Comparison of ENCODE assay signal across 8 cellular contexts in the genomic region with DNA sequence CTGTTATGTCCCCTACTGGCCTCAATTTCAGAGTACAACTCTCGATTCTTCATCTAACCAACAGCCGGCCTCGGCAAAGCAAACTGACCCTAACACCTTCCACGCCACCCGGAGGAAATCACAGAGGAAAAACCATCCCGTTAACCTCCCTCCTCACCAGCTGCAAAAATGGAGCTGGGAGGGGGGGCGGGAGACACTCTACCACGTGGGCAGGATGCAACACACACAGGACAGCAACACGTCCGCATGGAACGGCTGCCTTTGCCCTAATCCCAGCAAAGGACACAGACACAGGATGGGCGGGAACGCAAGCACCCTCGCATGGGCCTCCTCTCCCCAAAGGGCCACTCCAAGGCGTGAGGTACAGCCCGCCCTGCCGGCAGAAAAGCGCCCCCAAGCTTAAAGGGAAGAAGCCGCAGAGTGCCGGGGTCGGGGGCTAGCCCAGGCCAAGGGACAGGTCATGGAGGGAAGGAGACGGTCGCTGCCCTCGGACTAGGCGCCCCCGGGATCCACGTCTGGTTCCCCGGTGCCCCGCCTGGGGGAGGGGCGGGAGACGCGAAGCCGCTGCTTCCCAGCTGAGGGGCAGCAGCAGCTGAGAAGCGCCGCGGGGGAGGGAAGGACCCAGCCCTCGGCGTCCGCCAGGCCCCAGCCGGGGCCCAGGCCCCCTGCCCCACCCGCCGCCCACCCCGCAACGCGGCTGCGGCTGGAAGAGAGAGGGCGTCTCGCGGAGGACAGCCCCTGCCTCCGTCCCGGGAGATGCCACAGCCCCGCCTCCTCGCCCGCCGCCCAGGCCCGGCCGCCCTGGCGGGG. TPM values are rescaled to one million over a fixed set of nuclear protein-coding genes. Genes with fewer than 3 reads are reported as not detected.
DNase-seq lines count a peak whose midpoint lies in the region; ATAC-seq and TF ChIP-seq lines count a peak whose summit lies in the region.

No MANE protein-coding gene starts in this region.

- no peaks in the 10 kb centered on the region for H3K27me3 Mint-ChIP-seq in activated naive CD8-positive, alpha-beta T cell treated with anti-CD3 and anti-CD28 coated beads for 36 hours

- peak; percentile 59 for DNase-seq in CMK (ENCODE audit: low read depth)
- DNase-seq in NCI-H774 (lab: John Stamatoyannopoulos, UW), result peak; percentile 65
- no peak for DNase-seq in activated naive CD8-positive, alpha-beta T cell treated with anti-CD3 and anti-CD28 coated beads for 36 hours
- DNase-seq in cardiac septum (ENCODE audit: low spot score), result peak; percentile 83
- peak in 2 of 5 donors; percentile 44 to 45 for DNase-seq in ovary
- no peak for DNase-seq in NOMO-1 treated with DMSO at 0.1 percent for 48 hours (lab: John Stamatoyannopoulos, UW; ENCODE audit: unreplicated experiment)

- peak overlapping the region; percentile 89 for H3K4me3 Mint-ChIP-seq in activated naive CD8-positive, alpha-beta T cell treated with anti-CD3 and anti-CD28 coated beads for 36 hours

- peak overlapping the region; percentile 90 for H3K4me3 ChIP-seq in ovary

- TF ChIP-seq POLR2A in ovary (IDR thresholded peaks at IDR 0.05), result no peak

- H3K27me3 ChIP-seq in ovary, result no peaks in the 10 kb centered on the region

- WGBS in ovary, 3 donors, result 0 to 2% (median 1%) methylated on average over 30 to 58 of the region's 58 CpGs

- TF ChIP-seq CTCF in ovary (IDR thresholded peaks at IDR 0.05), result no peak

- H3K9me3 Mint-ChIP-seq in activated naive CD8-positive, alpha-beta T cell treated with anti-CD3 and anti-CD28 coated beads for 36 hours, result no peaks in the 10 kb centered on the region

- peaks cover 4% of the 10 kb centered on the region for H3K4me1 ChIP-seq in ovary (ENCODE audit: insufficient read depth)

- TF ChIP-seq EP300 in ovary (IDR thresholded peaks at IDR 0.05), result no peak

- H3K36me3 Mint-ChIP-seq in activated naive CD8-positive, alpha-beta T cell treated with anti-CD3 and anti-CD28 coated beads for 36 hours, result peaks cover 12% of the 10 kb centered on the region

- H3K4me1 Mint-ChIP-seq in activated naive CD8-positive, alpha-beta T cell treated with anti-CD3 and anti-CD28 coated beads for 36 hours, result peaks cover 43% of the 10 kb centered on the region

- ATAC-seq in GM19025 (IDR thresholded peaks at IDR 0.05; ENCODE audit: low read depth, unreplicated experiment) (peak; percentile 62), HG03139 (IDR thresholded peaks at IDR 0.05; ENCODE audit: unreplicated experiment) (peak; percentile 32)

- no peaks in the 10 kb centered on the region for H3K36me3 ChIP-seq in ovary

- H3K27ac ChIP-seq in ovary, result peak overlapping the region; percentile 64 to 80

- no peaks in the 10 kb centered on the region for H3K9me3 ChIP-seq in ovary

- H3K27ac Mint-ChIP-seq in activated naive CD8-positive, alpha-beta T cell treated with anti-CD3 and anti-CD28 coated beads for 36 hours, result peak overlapping the region; percentile 92

- intact Hi-C loops in cardiac septum (cut with DNase I), result loop anchor here (2.0 to 10.0 kb wide), 4 partner anchors 14 to 300 kb away; a partner anchor contains a TSS
- intact Hi-C loops in ovary (cut with DNase I), result loop anchor here in 1 of 4 donors (10.0 kb wide), 1 partner anchor 160 kb away; no protein-coding TSS in a partner anchor

RNA-seq across cellular contexts. Expression of a gene that starts 0.6 kb away (rescaled TPM):
- 10 to 100 TPM; 43.7 to 47.2 TPM for total RNA-seq in activated naive CD8-positive, alpha-beta T cell treated with anti-CD3 and anti-CD28 coated beads for 36 hours
- total RNA-seq in cardiac septum (46.2 TPM), ovary (10 to 100 TPM; 36.4 to 59.0 (median 49.4) TPM)
- polyA plus RNA-seq in ovary, result 10 to 100 TPM; 18.7 to 52.3 TPM

RNA-seq across cellular contexts. Expression of a gene that starts 46.1 kb away (rescaled TPM):
- 1 to 10 TPM; 6.3 to 8.1 TPM for total RNA-seq in activated naive CD8-positive, alpha-beta T cell treated with anti-CD3 and anti-CD28 coated beads for 36 hours
- total RNA-seq in cardiac septum (7.6 TPM), ovary (under 1 TPM in 6 of 7 donors, not detected in 1; 0.02 to 0.23 (median 0.10) TPM)
- under 1 TPM; 0.19 to 0.27 TPM for polyA plus RNA-seq in ovary

Comparison
In these comparisons a context has a peak if more than half of its experiments do, and no peak if none do; other contexts are left out.
1. DNase-seq: peak in CMK (single experiment), NCI-H774 (single experiment) and cardiac septum (single experiment); none in activated naive CD8-positive, alpha-beta T cell treated with anti-CD3 and anti-CD28 coated beads for 36 hours (single experiment) and NOMO-1 treated with DMSO at 0.1 percent for 48 hours (single experiment).